24 cellular contexts compared by ENCODE assay signal in genomic region chr14:56133547-56133946, GRCh38. TPM values are rescaled to one million over a fixed set of nuclear protein-coding genes. Genes with fewer than 3 reads are reported as not detected.
DNase-seq lines count a peak whose midpoint lies in the region; ATAC-seq and TF ChIP-seq lines count a peak whose summit lies in the region.
"Had no signal": no experiment of that assay in that cellular context is flagged by ENCODE, and none has a peak within 500 bp of the region (broad histone marks: within the 10 kb centered on the region; RNA-seq: fewer than 3 reads in every experiment).

No MANE protein-coding gene starts in this region.

- 54 to 83% methylated on average over 2 to 4 of the region's 4 CpGs for WGBS in endodermal cell (ENCODE audit: insufficient coverage in 1 of 2, insufficient read length in 1 of 2), 2 experiments

- H3K9me3 Mint-ChIP-seq in endodermal cell (no peaks in the 10 kb centered on the region), type B pancreatic cell (no peaks in the 10 kb centered on the region)
- H3K9me3 Mint-ChIP-seq: activated T-cell treated with anti-CD3 and anti-CD28 coated beads, Interleukin-2, amount 50 U/mL, for 24 hours; dendritic cell treated with granulocyte-macrophage colony-stimulating factor and Interleukin-4, amounts not matched to agents 40 ng/mL and 50 ng/mL, for 4 days; naive B cell had no signal

- H3K4me1 Mint-ChIP-seq in endodermal cell, result peaks cover 15% of the 10 kb centered on the region
- peaks cover 63% of the 10 kb centered on the region for H3K4me1 Mint-ChIP-seq in type B pancreatic cell (ENCODE audit: unreplicated experiment)

- H3K27ac ChIP-seq in endodermal cell (ENCODE audit: low read depth, low read length), result no peak overlapping the region
- H3K27ac ChIP-seq: A549, heart left ventricle, parathyroid adenoma, upper lobe of right lung had no signal

- TF ChIP-seq CTCF in endodermal cell (conservative IDR thresholded peaks at IDR 0.05) (no peak), type B pancreatic cell (conservative IDR thresholded peaks at IDR 0.05) (no peak)

- ATAC-seq in GM19463 (IDR thresholded peaks at IDR 0.05; ENCODE audit: unreplicated experiment), result no peak
- ATAC-seq: A549, heart left ventricle, left lobe of liver, sciatic nerve, upper lobe of right lung had no signal

- H3K9ac ChIP-seq in endodermal cell (ENCODE audit: extremely low read depth, low read length, poor library complexity, severe bottlenecking), result no peak overlapping the region
- H3K9ac ChIP-seq: parathyroid adenoma had no signal

- H3K36me3 Mint-ChIP-seq in endodermal cell (ENCODE audit: low read depth) (no peaks in the 10 kb centered on the region), type B pancreatic cell (no peaks in the 10 kb centered on the region)
- H3K36me3 Mint-ChIP-seq: naive B cell had no signal

- H3K27me3 Mint-ChIP-seq in endodermal cell (ENCODE audit: insufficient read depth), result peaks cover 2% of the 10 kb centered on the region
- no peaks in the 10 kb centered on the region for H3K27me3 Mint-ChIP-seq in type B pancreatic cell
- H3K27me3 Mint-ChIP-seq: dendritic cell treated with granulocyte-macrophage colony-stimulating factor and Interleukin-4, amounts not matched to agents 40 ng/mL and 50 ng/mL, for 4 days; naive B cell had no signal

- H3K4me3 Mint-ChIP-seq in endodermal cell, result no peak overlapping the region
- peak overlapping the region; percentile 48 for H3K4me3 Mint-ChIP-seq in type B pancreatic cell
- H3K4me3 Mint-ChIP-seq: activated T-cell treated with anti-CD3 and anti-CD28 coated beads, Interleukin-2, amount 50 U/mL, for 24 hours; B cell; dendritic cell treated with granulocyte-macrophage colony-stimulating factor and Interleukin-4, amounts not matched to agents 40 ng/mL and 50 ng/mL, for 4 days; naive B cell had no signal

- DNase-seq in NCI-H2107 treated with DMSO at 0.1 percent for 48 hours (lab: John Stamatoyannopoulos, UW; ENCODE audit: unreplicated experiment), result peak; percentile 66
- no peak for DNase-seq in NCI-H2107 (lab: John Stamatoyannopoulos, UW)
- peak; percentile 30 to 69 for DNase-seq in NCI-H526 (lab: John Stamatoyannopoulos, UW)
- DNase-seq in endodermal cell, result peak; percentile 64
- no peak for DNase-seq in type B pancreatic cell (ENCODE audit: extremely low spot score, unreplicated experiment)
- DNase-seq in HK-2 (ENCODE audit: unreplicated experiment), result no peak
- DNase-seq in occipital lobe (lab: John Stamatoyannopoulos, UW), result no peak
- DNase-seq: activated CD4-positive, CD25-positive, alpha-beta regulatory T cell treated with anti-CD3 and anti-CD28 coated beads, Interleukin-2, amount 50 U/mL, for 72 hours; activated T-cell treated with anti-CD3 and anti-CD28 coated beads, Interleukin-2, amount 50 U/mL, for 24 hours; COR-L47; GOT3; heart left ventricle; KG1; naive B cell; NCI-H1694; T1000; upper lobe of right lung had no signal

- H3K9me3 ChIP-seq in endodermal cell (ENCODE audit: control insufficient read depth, low read length), result no peaks in the 10 kb centered on the region
- H3K9me3 ChIP-seq: A549, heart left ventricle, upper lobe of right lung had no signal

- H3K4me3 ChIP-seq in endodermal cell (ENCODE audit: low read length), result no peak overlapping the region
- H3K4me3 ChIP-seq: A549, heart left ventricle, upper lobe of right lung had no signal

- no peaks in the 10 kb centered on the region for H3K36me3 ChIP-seq in endodermal cell (ENCODE audit: control insufficient read depth, insufficient read depth, low read length)
- H3K36me3 ChIP-seq: heart left ventricle, upper lobe of right lung had no signal

- no peaks in the 10 kb centered on the region for H3K27me3 ChIP-seq in endodermal cell (ENCODE audit: control insufficient read depth, insufficient read depth, low read length, poor library complexity, severe bottlenecking)
- H3K27me3 ChIP-seq: heart left ventricle, upper lobe of right lung had no signal

- H3K27ac Mint-ChIP-seq in endodermal cell (no peak overlapping the region), type B pancreatic cell (no peak overlapping the region)
- H3K27ac Mint-ChIP-seq: activated T-cell treated with anti-CD3 and anti-CD28 coated beads, Interleukin-2, amount 50 U/mL, for 24 hours; B cell; dendritic cell treated with granulocyte-macrophage colony-stimulating factor and Interleukin-4, amounts not matched to agents 40 ng/mL and 50 ng/mL, for 4 days had no signal

- no peaks in the 10 kb centered on the region for H3K4me1 ChIP-seq in endodermal cell (ENCODE audit: control insufficient read depth, insufficient read depth, low read length)
- H3K4me1 ChIP-seq: A549 had no signal

RNA-seq across cellular contexts. Expression of gene PELI2, which starts 15.3 kb away (rescaled TPM):
- total RNA-seq in endodermal cell (1 to 10 TPM; 5.9 to 8.1 TPM), type B pancreatic cell (ENCODE audit: low replicate concordance) (11.8 and 33.7 TPM in 2 replicates), occipital lobe (41.0 TPM)
- 12.1 TPM for polyA plus RNA-seq in endodermal cell (2013, experiment 1 of 2)
- polyA plus RNA-seq in endodermal cell (2013, experiment 2 of 2), result 9.9 TPM

Comparison
In these comparisons a context has a peak if more than half of its experiments do, and no peak if none do; other contexts are left out.
1. DNase-seq: peak in NCI-H2107 treated with DMSO at 0.1 percent for 48 hours (single experiment), NCI-H526 (2 of 2) and endodermal cell (single experiment); none in NCI-H2107 (single experiment), type B pancreatic cell (single experiment), HK-2 (single experiment) and occipital lobe (single experiment).